Comparison of ENCODE assay signal across 8 cellular contexts in the genomic region with DNA sequence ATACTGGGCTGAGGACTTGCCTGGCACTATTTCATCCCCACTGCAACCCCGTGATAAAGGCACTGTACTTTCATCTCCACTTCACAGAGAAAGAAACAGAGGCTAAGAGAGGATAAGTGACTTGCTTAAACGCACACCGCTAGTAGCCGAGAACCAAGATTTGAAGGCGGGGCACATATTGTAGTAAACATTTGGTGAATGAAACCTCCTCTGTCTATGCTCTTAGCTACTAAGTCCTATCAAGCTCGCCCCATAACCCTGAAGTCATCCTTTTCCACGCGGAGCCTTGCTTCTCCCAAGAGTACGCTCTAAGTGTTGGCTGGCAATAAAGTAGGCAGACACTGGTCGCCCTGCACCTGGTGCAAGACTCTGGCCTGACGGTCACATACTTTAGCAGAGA. TPM values are rescaled to one million over a fixed set of nuclear protein-coding genes. Genes with fewer than 3 reads are reported as not detected.
A peak's percentile ranks its signal among the peaks of the same experiment; 100 is the strongest.
DNase-seq lines count a peak whose midpoint lies in the region; ATAC-seq, FAIRE-seq and TF ChIP-seq lines count a peak whose summit lies in the region.

No MANE protein-coding gene starts in this region.

- no peaks in the 10 kb centered on the region for H3K27me3 ChIP-seq in aorta (ENCODE audit: control insufficient read depth in 1 of 2, insufficient read depth in 2 of 2, low read length in 1 of 2)

- no peak for TF ChIP-seq CTCF in choroid plexus epithelial cell (conservative IDR thresholded peaks at IDR 0.05; ENCODE audit: low read depth, low read length)
- no peak for TF ChIP-seq CTCF in mesothelial cell of epicardium (IDR thresholded peaks at IDR 0.05; ENCODE audit: unreplicated experiment)

- peaks cover 3% of the 10 kb centered on the region for H3K9me3 Mint-ChIP-seq in mesothelial cell of epicardium

- peaks cover 10% of the 10 kb centered on the region for H3K4me1 Mint-ChIP-seq in mesothelial cell of epicardium

- no peaks in the 10 kb centered on the region for H3K36me3 ChIP-seq in aorta (ENCODE audit: control insufficient read depth in 1 of 2, insufficient read depth in 2 of 2, low read length in 1 of 2)

- H3K36me3 Mint-ChIP-seq in mesothelial cell of epicardium = no peaks in the 10 kb centered on the region

- H3K4me3 ChIP-seq in choroid plexus epithelial cell (ENCODE audit: low read depth, low read length) (peak overlapping the region; percentile 76), aorta (ENCODE audit: low read length in 2 of 2) (no peak overlapping the region)

- H3K4me1 ChIP-seq in aorta (ENCODE audit: control insufficient read depth in 1 of 2, insufficient read depth in 2 of 2, low read length in 2 of 2) = no peaks in the 10 kb centered on the region

- 90 to 94% methylated on average over 11 of the region's 11 CpGs for WGBS in aorta, 2 donors

- no peak overlapping the region for H3K27ac Mint-ChIP-seq in mesothelial cell of epicardium

- DNase-seq in Right ventricle myocardium superior (no peak), cardiac septum (ENCODE audit: low spot score) (no peak), choroid plexus epithelial cell (ENCODE audit: low read depth) (no peak), mesothelial cell of epicardium (ENCODE audit: low spot score in 2 of 2, unreplicated experiment in 2 of 2) (no peak), aorta (no peak), NOMO-1 treated with DMSO at 0.1 percent for 48 hours (lab: John Stamatoyannopoulos, UW; ENCODE audit: unreplicated experiment) (no peak), SHP77 (lab: John Stamatoyannopoulos, UW) (no peak), H54 (ENCODE audit: insufficient read length, low spot score) (no peak)

- peak overlapping the region; percentile 68 for H3K4me3 Mint-ChIP-seq in mesothelial cell of epicardium

- intact Hi-C loops in Right ventricle myocardium superior (cut with DNase I) (no loop called here), cardiac septum (cut with DNase I) (loop anchor here (10.0 kb wide), 1 partner anchor 180 kb away; the partner anchor contains the start of gene SNRK), aorta (cut with DNase I) (loop anchor here in 1 of 2 donors (5.0 to 10.0 kb wide), 3 partner anchors 140 to 330 kb away; partner anchors contain the start of genes CCDC13 and SNRK)

- ATAC-seq in Right ventricle myocardium superior (ENCODE audit: poor library complexity) = peak; percentile 21
- peak; percentile 8 for ATAC-seq in aorta (ENCODE audit: low FRiP score)

- H3K9me3 ChIP-seq in aorta (ENCODE audit: control insufficient read depth, low read length) = no peaks in the 10 kb centered on the region

- peaks cover 22% of the 10 kb centered on the region for H3K27me3 Mint-ChIP-seq in mesothelial cell of epicardium (ENCODE audit: low read depth)

- H3K27ac ChIP-seq in aorta (ENCODE audit: low read depth in 1 of 2, low read length in 2 of 2) = no peak overlapping the region

- TF ChIP-seq POLR2A in H54 (IDR thresholded peaks at IDR 0.05; ENCODE audit: low read depth, low read length) = no peak

- no peak for FAIRE-seq in H54 (lab: Jason Lieb, UNC)

RNA-seq across cellular contexts. Expression of gene POMGNT2, which starts 1.1 kb away (rescaled TPM):
- 20.2 TPM for total RNA-seq in Right ventricle myocardium superior
- 15.5 TPM for total RNA-seq in cardiac septum
- total RNA-seq in mesothelial cell of epicardium = 18.6 to 20.5 TPM (median 19.2 TPM) in 3 replicates
- 10 to 100 TPM in 1 of 2 donors, 1 to 10 TPM in 1; 9.0 to 12.0 TPM for total RNA-seq in aorta
- polyA plus RNA-seq in aorta = 1 to 10 TPM; 2.8 to 8.2 TPM
